ENCODE assay signal across 8 cellular contexts in the genomic region with DNA sequence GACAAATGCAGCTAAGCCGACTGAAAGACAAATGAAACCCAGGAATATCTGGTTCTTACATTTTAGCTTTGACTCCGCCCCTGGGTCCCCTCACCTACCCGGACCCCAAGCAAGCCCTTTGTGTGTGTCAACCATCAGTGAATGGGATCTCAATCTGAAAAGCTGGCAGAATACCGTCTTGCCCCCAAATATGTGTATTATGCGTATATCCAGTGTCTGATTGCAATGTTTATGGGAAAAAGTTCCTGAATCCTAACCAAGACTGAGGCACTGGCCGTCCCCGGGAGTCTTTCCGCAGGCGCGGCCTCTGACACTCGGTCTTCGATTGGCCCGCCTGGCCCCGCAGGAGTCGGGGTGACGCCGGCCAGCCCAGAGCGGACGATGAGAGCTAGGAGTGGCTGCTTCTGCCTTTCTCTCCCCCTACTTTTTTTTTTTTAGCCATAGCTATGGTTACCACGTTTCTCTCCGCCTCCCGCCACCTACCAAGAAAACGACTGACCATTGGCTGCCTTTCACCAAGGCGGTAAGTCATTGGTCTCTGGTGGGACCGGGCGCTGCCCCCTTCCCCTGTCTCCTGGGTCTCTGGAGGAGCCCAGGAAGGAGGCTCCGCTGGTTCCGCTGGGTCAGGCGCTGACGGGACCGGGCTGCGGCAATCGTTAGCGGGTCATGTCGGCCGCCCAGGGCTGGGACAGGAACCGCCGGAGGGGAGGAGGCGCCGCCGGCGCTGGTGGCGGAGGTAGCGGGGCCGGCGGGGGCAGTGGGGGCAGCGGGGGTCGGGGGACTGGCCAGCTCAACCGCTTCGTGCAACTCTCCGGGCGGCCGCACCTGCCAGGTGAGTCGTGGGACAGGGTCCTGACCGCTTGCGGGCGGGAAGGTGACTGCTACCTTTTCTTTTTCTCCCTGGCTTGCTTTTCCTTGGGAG. TPM values are rescaled to one million over a fixed set of nuclear protein-coding genes. Genes with fewer than 3 reads are reported as not detected.
DNase-seq lines count a peak whose midpoint lies in the region; ATAC-seq, FAIRE-seq and TF ChIP-seq lines count a peak whose summit lies in the region.

A gene with protein sequence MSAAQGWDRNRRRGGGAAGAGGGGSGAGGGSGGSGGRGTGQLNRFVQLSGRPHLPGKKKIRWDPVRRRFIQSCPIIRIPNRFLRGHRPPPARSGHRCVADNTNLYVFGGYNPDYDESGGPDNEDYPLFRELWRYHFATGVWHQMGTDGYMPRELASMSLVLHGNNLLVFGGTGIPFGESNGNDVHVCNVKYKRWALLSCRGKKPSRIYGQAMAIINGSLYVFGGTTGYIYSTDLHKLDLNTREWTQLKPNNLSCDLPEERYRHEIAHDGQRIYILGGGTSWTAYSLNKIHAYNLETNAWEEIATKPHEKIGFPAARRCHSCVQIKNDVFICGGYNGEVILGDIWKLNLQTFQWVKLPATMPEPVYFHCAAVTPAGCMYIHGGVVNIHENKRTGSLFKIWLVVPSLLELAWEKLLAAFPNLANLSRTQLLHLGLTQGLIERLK (plus strand): TSS at position 557 of the 922 bp plus-strand sequence. CDS start 110 bp downstream, at position 667.

- H3K4me3 ChIP-seq in AG04449 (ENCODE audit: low read depth, low read length) (peak within 1 kb of the TSS; percentile 77), WI38 (ENCODE audit: low read depth, low read length) (peak within 1 kb of the TSS; percentile 97), bronchial epithelial cell (ENCODE audit: low read depth, low read length) (peak within 1 kb of the TSS; percentile 67), iPS-20b (ENCODE audit: low read length) (peak within 1 kb of the TSS; percentile 80), small intestine (ENCODE audit: low read depth in 1 of 2, low read length in 2 of 2) (peak within 1 kb of the TSS; percentile 69 to 92)

- FAIRE-seq in bronchial epithelial cell (lab: Jason Lieb, UNC), result no peak
- FAIRE-seq in small intestine (lab: Jason Lieb, UNC), result no peak

- H3K27ac ChIP-seq in iPS-20b (ENCODE audit: low read length) (peak within 1 kb of the TSS; percentile 74), small intestine (ENCODE audit: low read depth in 1 of 2, low read length in 1 of 2) (peak within 1 kb of the TSS; percentile 74 to 91)

- H3K36me3 ChIP-seq in bronchial epithelial cell (ENCODE audit: control insufficient read depth, insufficient read depth, low read length), result no peaks in the 10 kb centered on the region
- no peaks in the 10 kb centered on the region for H3K36me3 ChIP-seq in iPS-20b (ENCODE audit: insufficient read depth, low read depth, low read length)
- H3K36me3 ChIP-seq in small intestine (ENCODE audit: control insufficient read depth in 2 of 2, insufficient read depth in 2 of 2, low read length in 2 of 2), result no peaks in the 10 kb centered on the region

- peak; percentile 97 for ATAC-seq in GM18907 (IDR thresholded peaks at IDR 0.05; ENCODE audit: unreplicated experiment)
- peak; percentile 97 for ATAC-seq in HG03159 (IDR thresholded peaks at IDR 0.05; ENCODE audit: unreplicated experiment)

- no peak for TF ChIP-seq CTCF in AG04449 (IDR thresholded peaks at IDR 0.05; ENCODE audit: insufficient read depth, low read length, missing control alignments)
- no peak for TF ChIP-seq CTCF in WI38 (IDR thresholded peaks at IDR 0.05; ENCODE audit: low read depth, low read length)
- no peak for TF ChIP-seq CTCF in bronchial epithelial cell (IDR thresholded peaks at IDR 0.05; ENCODE audit: insufficient read depth, low read length, severe bottlenecking)

- H3K9me3 ChIP-seq in iPS-20b (ENCODE audit: insufficient read depth, low read depth, low read length) (no peaks in the 10 kb centered on the region), small intestine (ENCODE audit: control insufficient read depth, low read depth) (no peaks in the 10 kb centered on the region)

- H3K4me1 ChIP-seq in iPS-20b (ENCODE audit: insufficient read depth, low read length), result peaks cover 12% of the 10 kb centered on the region; the same call in 1 of the 2 replicates
- no peaks in the 10 kb centered on the region for H3K4me1 ChIP-seq in small intestine (ENCODE audit: control insufficient read depth in 2 of 2, insufficient read depth in 1 of 2, low read depth in 1 of 2, low read length in 1 of 2)

- peak within 1 kb of the TSS; percentile 78; the same call in 1 of the 2 replicates for H3K9ac ChIP-seq in iPS-20b (ENCODE audit: low read depth, low read length)

- POLR2A ChIA-PET in AG04449 (lab: Yijun Ruan, JAX), result interaction anchor here (0.9 kb wide), 1 partner anchor 223 kb away, joined by 3 read pairs; the partner anchor contains the start of gene CPA4

- DNase-seq in AG04449 (ENCODE audit: low read depth, low spot score) (peak; percentile 96), NCI-H2227 treated with DMSO at 0.1 percent for 48 hours (lab: John Stamatoyannopoulos, UW) (peak; percentile 99), bronchial epithelial cell (ENCODE audit: low read depth) (peak; percentile 96), small intestine (peak; percentile 99)

- H3K27me3 ChIP-seq in bronchial epithelial cell (ENCODE audit: control insufficient read depth, insufficient read depth, low read length) (no peaks in the 10 kb centered on the region), iPS-20b (ENCODE audit: insufficient read depth, low read length) (no peaks in the 10 kb centered on the region), small intestine (ENCODE audit: control insufficient read depth in 2 of 2, insufficient read depth in 2 of 2, low read length in 2 of 2) (no peaks in the 10 kb centered on the region)

- 0 to 1% (median 1%) methylated on average over 51 to 57 of the region's 57 CpGs for WGBS in small intestine, 3 donors

- CTCF ChIA-PET in AG04449 (lab: Yijun Ruan, JAX), result interaction anchor here (1.0 to 6.1 kb wide), 10 partner anchors 12 to 762 kb away, joined by 3 to 79 read pairs (median 6); partner anchors contain the start of gene MEST

RNA-seq across cellular contexts. Expression of the gene that starts here (rescaled TPM):
- total RNA-seq in bronchial epithelial cell, result 21.3 and 28.9 TPM in 2 replicates
- polyA plus RNA-seq in small intestine, result 10 to 100 TPM in 1 of 3 donors, 1 to 10 TPM in 2; 7.0 to 16.3 (median 7.8) TPM

Comparison
In these comparisons a context has a peak if more than half of its experiments do, and no peak if none do; other contexts are left out.
1. Peak in every context shown above with its lines: DNase-seq, ATAC-seq, H3K4me3 ChIP-seq and H3K27ac ChIP-seq.